ENCODE assay signal across 28 cellular contexts in genomic region chr17:19431691-19432090, GRCh38. TPM values are rescaled to one million over a fixed set of nuclear protein-coding genes. Genes with fewer than 3 reads are reported as not detected.
"Had no signal": no experiment of that assay in that cellular context is flagged by ENCODE, and none has a peak within 500 bp of the region (broad histone marks: within the 10 kb centered on the region; RNA-seq: fewer than 3 reads in every experiment).

No MANE protein-coding gene starts in this region.

- H3K9me3 Mint-ChIP-seq: naive thymus-derived CD8-positive, alpha-beta T cell; stimulated activated naive B cell treated with anti-CD40 and anti-IgM and Interleukin-4, amounts not matched to agents 10 μg/mL and 1 μg/mL and 100 μg/mL, for 72 hours had no signal

- H3K27me3 ChIP-seq: heart right ventricle, hepatocyte, neutrophil, right atrium auricular region, stomach, testis, thyroid gland, transverse colon, upper lobe of left lung, vagina had no signal

- ATAC-seq: heart right ventricle; naive thymus-derived CD8-positive, alpha-beta T cell; sciatic nerve; stimulated activated naive B cell treated with anti-CD40 and anti-IgM and Interleukin-4, amounts not matched to agents 10 μg/mL and 1 μg/mL and 100 μg/mL, for 72 hours; stimulated activated naive CD8-positive, alpha-beta T cell treated with anti-CD3 and anti-CD28 coated beads, Interleukin-15, Interleukin-2, amounts not matched to agents 100 U/mL and 50 U/mL, for 24 hours had no signal

- H2AFZ ChIP-seq: hepatocyte, parathyroid adenoma had no signal

- H3K4me1 Mint-ChIP-seq: naive thymus-derived CD8-positive, alpha-beta T cell; stimulated activated naive B cell treated with anti-CD40 and anti-IgM and Interleukin-4, amounts not matched to agents 10 μg/mL and 1 μg/mL and 100 μg/mL, for 72 hours had no signal

- H3K4me3 ChIP-seq: heart right ventricle, hepatocyte, left ventricle myocardium inferior, lung, right atrium auricular region, skin epidermis, stomach, testis, thyroid gland, transverse colon, upper lobe of left lung, vagina had no signal

- H3K36me3 Mint-ChIP-seq: naive thymus-derived CD8-positive, alpha-beta T cell; stimulated activated naive B cell treated with anti-CD40 and anti-IgM and Interleukin-4, amounts not matched to agents 10 μg/mL and 1 μg/mL and 100 μg/mL, for 72 hours had no signal

- H3K4me2 ChIP-seq: hepatocyte had no signal

- H3K36me3 ChIP-seq: heart right ventricle, left ventricle myocardium inferior, neutrophil, right atrium auricular region, stomach, thyroid gland, transverse colon, upper lobe of left lung, vagina had no signal

- H3K79me2 ChIP-seq: hepatocyte, parathyroid adenoma had no signal

- H3K27ac Mint-ChIP-seq: naive thymus-derived CD8-positive, alpha-beta T cell; stimulated activated naive B cell treated with anti-CD40 and anti-IgM and Interleukin-4, amounts not matched to agents 10 μg/mL and 1 μg/mL and 100 μg/mL, for 72 hours had no signal

- H3K9me3 ChIP-seq: heart right ventricle, left ventricle myocardium inferior, neutrophil, right atrium auricular region, stomach, testis, thyroid gland, transverse colon, upper lobe of left lung, vagina had no signal

- H3K9ac ChIP-seq: parathyroid adenoma had no signal

- H3K4me3 Mint-ChIP-seq: naive thymus-derived CD8-positive, alpha-beta T cell; stimulated activated naive B cell treated with anti-CD40 and anti-IgM and Interleukin-4, amounts not matched to agents 10 μg/mL and 1 μg/mL and 100 μg/mL, for 72 hours had no signal

- DNase-seq: heart right ventricle; islet precursor cell; left ventricle myocardium inferior; midbrain; naive thymus-derived CD8-positive, alpha-beta T cell; occipital lobe; stimulated activated CD4-positive, alpha-beta T cell treated with anti-CD3 and anti-CD28 coated beads, Interleukin-12 subunit alpha, Interleukin-12 subunit beta, amount 100 ng/mL, for 4 hours; stimulated activated CD4-positive, alpha-beta T cell treated with anti-CD3 and anti-CD28 coated beads, Interleukin-15, amount 100 ng/mL, for 24 hours; stimulated activated CD4-positive, alpha-beta T cell treated with anti-CD3 and anti-CD28 coated beads, Interleukin-2, amount 100 ng/mL, for 24 hours; stimulated activated CD4-positive, alpha-beta T cell treated with anti-CD3 and anti-CD28 coated beads, Interleukin-4, amount 100 ng/mL, for 1 hour; stimulated activated naive B cell treated with anti-CD40 and anti-IgM and Interleukin-4, amounts not matched to agents 10 μg/mL and 1 μg/mL and 100 μg/mL, for 72 hours; stimulated activated naive CD8-positive, alpha-beta T cell treated with anti-CD3 and anti-CD28 coated beads, Interleukin-15, Interleukin-2, amounts not matched to agents 100 U/mL and 50 U/mL, for 24 hours; stomach; testis; thyroid gland; transverse colon; upper lobe of left lung had no signal

- H3K27ac ChIP-seq: heart right ventricle, hepatocyte, left ventricle myocardium inferior, neutrophil, parathyroid adenoma, right atrium auricular region, skin epidermis, stomach, testis, thyroid gland, transverse colon, upper lobe of left lung, vagina had no signal

- H3K4me1 ChIP-seq: heart right ventricle, left ventricle myocardium inferior, parathyroid adenoma, right atrium auricular region, stomach, testis, thyroid gland, transverse colon, upper lobe of left lung, vagina had no signal

RNA-seq across cellular contexts. Expression of gene RNF112, which starts 20.7 kb away (rescaled TPM):
- total RNA-seq: renal cortical epithelial cell had no signal

RNA-seq across cellular contexts. Expression of gene MFAP4, which starts 44.7 kb away (rescaled TPM):
- total RNA-seq: naive thymus-derived CD8-positive, alpha-beta T cell; pulmonary artery endothelial cell had no signal
- polyA plus RNA-seq: naive thymus-derived CD8-positive, alpha-beta T cell; neural cell had no signal
